12 cellular contexts compared by ENCODE assay signal in genomic region chr3:129106320-129106719, GRCh38. TPM values are rescaled to one million over a fixed set of nuclear protein-coding genes. Genes with fewer than 3 reads are reported as not detected.
DNase-seq lines count a peak whose midpoint lies in the region; ATAC-seq, FAIRE-seq and TF ChIP-seq lines count a peak whose summit lies in the region.
"Had no signal": no experiment of that assay in that cellular context is flagged by ENCODE, and none has a peak within 500 bp of the region (broad histone marks: within the 10 kb centered on the region; RNA-seq: fewer than 3 reads in every experiment).

No MANE protein-coding gene starts in this region.

- peaks cover 73% of the 10 kb centered on the region for H3K36me3 Mint-ChIP-seq in CD8-positive, alpha-beta T cell
- H3K36me3 Mint-ChIP-seq in activated T-helper 2 cell treated with anti-CD3 and anti-CD28 coated beads, Interferon-gamma antibody, Interleukin-2, Interleukin-4, amounts not matched to agents 10 μg/mL and 5 μg/mL and 100 μg/mL, durations not matched to agents 14 hours and 24 hours and 36 hours (ENCODE audit: low read depth), result peaks cover 47% of the 10 kb centered on the region
- H3K36me3 Mint-ChIP-seq in immature natural killer cell, result peaks cover 5 to 17% (median 9%) of the 10 kb centered on the region in 3 donors

- no peaks in the 10 kb centered on the region for H3K9me2 ChIP-seq in HCT116 (ENCODE audit: insufficient read depth)

- FAIRE-seq in H54 (lab: Jason Lieb, UNC), result no peak
- FAIRE-seq: keratinocyte had no signal

- H3K9me3 Mint-ChIP-seq in CD8-positive, alpha-beta T cell, result no peaks in the 10 kb centered on the region
- H3K9me3 Mint-ChIP-seq in activated T-helper 2 cell treated with anti-CD3 and anti-CD28 coated beads, Interferon-gamma antibody, Interleukin-2, Interleukin-4, amounts not matched to agents 10 μg/mL and 5 μg/mL and 100 μg/mL, durations not matched to agents 14 hours and 24 hours and 36 hours, result no peaks in the 10 kb centered on the region
- H3K9me3 Mint-ChIP-seq in immature natural killer cell, result no peaks in the 10 kb centered on the region

- no peak overlapping the region for H3K27ac ChIP-seq in CD8-positive, alpha-beta T cell (ENCODE audit: low read depth, low read length)
- no peak overlapping the region for H3K27ac ChIP-seq in HCT116 (ENCODE audit: low read depth, low read length)
- H3K27ac ChIP-seq in effector memory CD4-positive, alpha-beta T cell (ENCODE audit: insufficient read depth, low read length, poor library complexity, severe bottlenecking), result no peak overlapping the region
- H3K27ac ChIP-seq: esophagus squamous epithelium had no signal

- H3K4me2 ChIP-seq in HCT116 (ENCODE audit: low read length), result no peak overlapping the region

- no peak overlapping the region for H3K4me3 Mint-ChIP-seq in CD8-positive, alpha-beta T cell
- H3K4me3 Mint-ChIP-seq in activated T-helper 2 cell treated with anti-CD3 and anti-CD28 coated beads, Interferon-gamma antibody, Interleukin-2, Interleukin-4, amounts not matched to agents 10 μg/mL and 5 μg/mL and 100 μg/mL, durations not matched to agents 14 hours and 24 hours and 36 hours (ENCODE audit: low read depth), result no peak overlapping the region
- no peak overlapping the region for H3K4me3 Mint-ChIP-seq in immature natural killer cell

- H3K9me3 ChIP-seq in CD8-positive, alpha-beta T cell (ENCODE audit: low read length), result no peaks in the 10 kb centered on the region
- no peaks in the 10 kb centered on the region for H3K9me3 ChIP-seq in HCT116 (ENCODE audit: control insufficient read depth in 1 of 2, insufficient read depth in 1 of 2, low read depth in 1 of 2, low read length in 2 of 2)
- H3K9me3 ChIP-seq in effector memory CD4-positive, alpha-beta T cell (ENCODE audit: control insufficient read depth, low read length), result no peaks in the 10 kb centered on the region
- H3K9me3 ChIP-seq: esophagus squamous epithelium had no signal

- no TSS peak for BruUV-seq in HCT116 (replicated peaks; lab: Mats Ljungman, UMichigan)

- TF ChIP-seq CTCF in CD8-positive, alpha-beta T cell (IDR thresholded peaks at IDR 0.05), result no peak
- TF ChIP-seq CTCF in HCT116 (IDR thresholded peaks at IDR 0.05 in 2 of 3, conservative IDR thresholded peaks at IDR 0.05 in 1 of 3; ENCODE audit: borderline replicate concordance in 1 of 3, insufficient read depth in 1 of 3, low read depth in 2 of 3, low read length in 2 of 3), result 0 out of 6 replicates have a peak, but pooled peaks of 2 of the 3 experiments have one; percentile 7 to 12

- POLR2A ChIA-PET in CD8-positive, alpha-beta T cell (lab: Charles Lee), result interaction anchor here (0.6 to 1.7 kb wide), 6 partner anchors 10 to 133 kb away, joined by 3 to 7 read pairs (median 4); no protein-coding TSS in a partner anchor
- POLR2A ChIA-PET in HCT116 (lab: Charles Lee), result no interaction called here

- CTCF ChIA-PET in CD8-positive, alpha-beta T cell (lab: Charles Lee), result interaction anchor here (0.8 to 2.9 kb wide), 2 partner anchors 53 to 136 kb away, joined by 3 to 16 read pairs; no protein-coding TSS in a partner anchor
- CTCF ChIA-PET in HCT116 (lab: Charles Lee), result interaction anchor here (1.0 kb wide), 1 partner anchor 136 kb away, joined by 4 read pairs; no protein-coding TSS in a partner anchor

- TF ChIP-seq POLR2A in HCT116 (IDR thresholded peaks at IDR 0.05; ENCODE audit: borderline replicate concordance, extremely low read depth, insufficient read depth, insufficient read length) (no peak), H54 (IDR thresholded peaks at IDR 0.05; ENCODE audit: low read depth, low read length) (no peak)

- no peaks in the 10 kb centered on the region for H3K79me2 ChIP-seq in HCT116 (ENCODE audit: insufficient read depth, low read length)

- H3K27me3 Mint-ChIP-seq in CD8-positive, alpha-beta T cell (ENCODE audit: low read depth), result no peaks in the 10 kb centered on the region
- no peaks in the 10 kb centered on the region for H3K27me3 Mint-ChIP-seq in activated T-helper 2 cell treated with anti-CD3 and anti-CD28 coated beads, Interferon-gamma antibody, Interleukin-2, Interleukin-4, amounts not matched to agents 10 μg/mL and 5 μg/mL and 100 μg/mL, durations not matched to agents 14 hours and 24 hours and 36 hours (ENCODE audit: low read depth)
- H3K27me3 Mint-ChIP-seq in immature natural killer cell (ENCODE audit: low read depth in 3 of 3), result peaks cover 0 to 5% (median 2%) of the 10 kb centered on the region in 3 donors

- H3K27ac Mint-ChIP-seq in CD8-positive, alpha-beta T cell, result peak overlapping the region; percentile 82
- H3K27ac Mint-ChIP-seq in activated T-helper 2 cell treated with anti-CD3 and anti-CD28 coated beads, Interferon-gamma antibody, Interleukin-2, Interleukin-4, amounts not matched to agents 10 μg/mL and 5 μg/mL and 100 μg/mL, durations not matched to agents 14 hours and 24 hours and 36 hours, result peak overlapping the region; percentile 41
- H3K27ac Mint-ChIP-seq in immature natural killer cell, result peak overlapping the region in 4 of 6 donors; percentile 28 to 48 (median 43)

- DNase-seq in CD8-positive, alpha-beta T cell, result no peak
- no peak for DNase-seq in HCT116 (ENCODE audit: low read depth, low spot score)
- DNase-seq in activated T-helper 2 cell treated with anti-CD3 and anti-CD28 coated beads, Interferon-gamma antibody, Interleukin-2, Interleukin-4, amounts not matched to agents 10 μg/mL and 5 μg/mL and 100 μg/mL, durations not matched to agents 14 hours and 24 hours and 36 hours (ENCODE audit: low spot score), result no peak
- DNase-seq in immature natural killer cell, result no peak
- no peak for DNase-seq in NOMO-1 treated with DMSO at 0.1 percent for 48 hours (lab: John Stamatoyannopoulos, UW; ENCODE audit: unreplicated experiment)
- no peak for DNase-seq in H54 (ENCODE audit: insufficient read length, low spot score)
- no peak for DNase-seq in D341Med (ENCODE audit: low spot score)
- no peak for DNase-seq in effector memory CD4-positive, alpha-beta T cell
- DNase-seq: esophagus squamous epithelium, NCI-H1092, T-helper 9 cell had no signal

- H2AFZ ChIP-seq in HCT116 (ENCODE audit: low read depth, low read length, poor library complexity, severe bottlenecking), result no peak overlapping the region

- peaks cover 17% of the 10 kb centered on the region for H3K36me3 ChIP-seq in CD8-positive, alpha-beta T cell (ENCODE audit: insufficient read depth, low read length)
- no peaks in the 10 kb centered on the region for H3K36me3 ChIP-seq in HCT116 (ENCODE audit: control insufficient read depth in 1 of 2, insufficient read depth in 2 of 2, low read length in 2 of 2)
- H3K36me3 ChIP-seq in effector memory CD4-positive, alpha-beta T cell (ENCODE audit: control insufficient read depth, insufficient read depth, low read length), result peaks cover 32% of the 10 kb centered on the region

- H3K4me1 Mint-ChIP-seq in CD8-positive, alpha-beta T cell (ENCODE audit: low read depth), result peaks cover 80% of the 10 kb centered on the region
- peaks cover 19% of the 10 kb centered on the region for H3K4me1 Mint-ChIP-seq in activated T-helper 2 cell treated with anti-CD3 and anti-CD28 coated beads, Interferon-gamma antibody, Interleukin-2, Interleukin-4, amounts not matched to agents 10 μg/mL and 5 μg/mL and 100 μg/mL, durations not matched to agents 14 hours and 24 hours and 36 hours (ENCODE audit: low read depth)
- peaks cover 57 to 74% of the 10 kb centered on the region in 2 donors for H3K4me1 Mint-ChIP-seq in immature natural killer cell

- RAD21 ChIA-PET in HCT116 (lab: Charles Lee; ENCODE audit: low non-redundant PET in 1 of 2, low total read pairs in 2 of 2, uncharacterized antibody in 2 of 2, unreplicated experiment in 2 of 2), result interaction anchor here in 1 of 2 experiments (1.0 kb wide), 1 partner anchor 90 kb away, joined by 5 read pairs; no protein-coding TSS in a partner anchor

- no peak overlapping the region for H3K9ac ChIP-seq in HCT116 (ENCODE audit: low read length)

- intact Hi-C loops in CD8-positive, alpha-beta T cell (cut with DNase I, micrococcal nuclease), result no loop called here
- intact Hi-C loops in HCT116 (cut with micrococcal nuclease), result no loop called here
- intact Hi-C loops in activated T-helper 2 cell treated with anti-CD3 and anti-CD28 coated beads, Interferon-gamma antibody, Interleukin-2, Interleukin-4, amounts not matched to agents 10 μg/mL and 5 μg/mL and 100 μg/mL, durations not matched to agents 14 hours and 24 hours and 36 hours (cut with micrococcal nuclease), result no loop called here

- H3K27me3 ChIP-seq in CD8-positive, alpha-beta T cell (ENCODE audit: insufficient read depth, low read length), result no peaks in the 10 kb centered on the region
- H3K27me3 ChIP-seq in HCT116 (ENCODE audit: insufficient read depth, low read length), result no peaks in the 10 kb centered on the region
- no peaks in the 10 kb centered on the region for H3K27me3 ChIP-seq in effector memory CD4-positive, alpha-beta T cell (replicated peaks; ENCODE audit: control insufficient read depth, insufficient read depth, low read length, poor library complexity, severe bottlenecking)
- H3K27me3 ChIP-seq: esophagus squamous epithelium had no signal

- peak; percentile 34; the same call in 1 of the 2 replicates for TF ChIP-seq RAD21 in HCT116 (IDR thresholded peaks at IDR 0.05; ENCODE audit: low read depth)

- H4K20me1 ChIP-seq in HCT116 (ENCODE audit: insufficient read depth), result no peaks in the 10 kb centered on the region

- no peak for ATAC-seq in CD8-positive, alpha-beta T cell
- ATAC-seq in HCT116, result peak; percentile 69

- peaks cover 76% of the 10 kb centered on the region for H3K4me1 ChIP-seq in CD8-positive, alpha-beta T cell (ENCODE audit: insufficient read depth, low read length)
- H3K4me1 ChIP-seq in HCT116 (ENCODE audit: control insufficient read depth in 1 of 2, insufficient read depth in 2 of 2, low read length in 2 of 2), result no peaks in the 10 kb centered on the region
- peaks cover 15% of the 10 kb centered on the region for H3K4me1 ChIP-seq in effector memory CD4-positive, alpha-beta T cell (ENCODE audit: control insufficient read depth, insufficient read depth, low read length, poor library complexity, severe bottlenecking)

- H3K4me3 ChIP-seq in CD8-positive, alpha-beta T cell (ENCODE audit: low read depth, low read length), result no peak overlapping the region
- H3K4me3 ChIP-seq in HCT116 (replicated peaks in 1 of 2; ENCODE audit: low read depth in 1 of 2, low read length in 2 of 2), result no peak overlapping the region
- no peak overlapping the region for H3K4me3 ChIP-seq in effector memory CD4-positive, alpha-beta T cell (ENCODE audit: insufficient read depth, low read depth, low read length, poor library complexity, severe bottlenecking)
- H3K4me3 ChIP-seq: esophagus squamous epithelium had no signal

RNA-seq across cellular contexts. Expression of gene RAB43, which starts 15.3 kb away (rescaled TPM):
- total RNA-seq in CD8-positive, alpha-beta T cell, result 10 to 100 TPM; 45.2 to 48.6 TPM
- total RNA-seq in HCT116 (2021; ENCODE audit: unreplicated experiment), result 13.5 TPM
- polyA plus RNA-seq in HCT116 (2012), result 11.2 and 13.0 TPM in 2 replicates
- total RNA-seq in activated T-helper 2 cell treated with anti-CD3 and anti-CD28 coated beads, Interferon-gamma antibody, Interleukin-2, Interleukin-4, amounts not matched to agents 10 μg/mL and 5 μg/mL and 100 μg/mL, durations not matched to agents 14 hours and 24 hours and 36 hours, result 30.7 and 32.1 TPM in 2 replicates
- polyA plus RNA-seq in immature natural killer cell, result 10 to 100 TPM in 2 of 3 donors, 1 to 10 TPM in 1; 8.1 to 20.1 (median 12.5) TPM

RNA-seq across cellular contexts. Expression of gene GP9, which starts 45.7 kb away (rescaled TPM):
- not detected for total RNA-seq in CD8-positive, alpha-beta T cell
- not detected for total RNA-seq in HCT116 (2021; ENCODE audit: unreplicated experiment)
- not detected in 2 replicates for polyA plus RNA-seq in HCT116 (2012)
- not detected in 2 replicates for total RNA-seq in activated T-helper 2 cell treated with anti-CD3 and anti-CD28 coated beads, Interferon-gamma antibody, Interleukin-2, Interleukin-4, amounts not matched to agents 10 μg/mL and 5 μg/mL and 100 μg/mL, durations not matched to agents 14 hours and 24 hours and 36 hours
- polyA plus RNA-seq in immature natural killer cell, result 10 to 100 TPM in 1 of 3 donors, 1 to 10 TPM in 1, not detected in 1; 1.2 to 12.8 TPM
- total RNA-seq: esophagus squamous epithelium had no signal
- polyA plus RNA-seq: keratinocyte had no signal

RNA-seq across cellular contexts. Expression of gene ISY1, which starts 54.5 kb away (rescaled TPM):
- total RNA-seq in CD8-positive, alpha-beta T cell, result 10 to 100 TPM; 35.2 to 38.7 TPM
- 43.6 TPM for total RNA-seq in HCT116 (2021; ENCODE audit: unreplicated experiment)
- polyA plus RNA-seq in HCT116 (2012), result 26.3 and 27.4 TPM in 2 replicates
- total RNA-seq in activated T-helper 2 cell treated with anti-CD3 and anti-CD28 coated beads, Interferon-gamma antibody, Interleukin-2, Interleukin-4, amounts not matched to agents 10 μg/mL and 5 μg/mL and 100 μg/mL, durations not matched to agents 14 hours and 24 hours and 36 hours, result 71.4 and 78.0 TPM in 2 replicates
- 100 to 1,000 TPM in 2 of 3 donors, 10 to 100 TPM in 1; 91.1 to 107 (median 103) TPM for polyA plus RNA-seq in immature natural killer cell
